Comparison of ENCODE assay signal across 18 cellular contexts in the genomic region with DNA sequence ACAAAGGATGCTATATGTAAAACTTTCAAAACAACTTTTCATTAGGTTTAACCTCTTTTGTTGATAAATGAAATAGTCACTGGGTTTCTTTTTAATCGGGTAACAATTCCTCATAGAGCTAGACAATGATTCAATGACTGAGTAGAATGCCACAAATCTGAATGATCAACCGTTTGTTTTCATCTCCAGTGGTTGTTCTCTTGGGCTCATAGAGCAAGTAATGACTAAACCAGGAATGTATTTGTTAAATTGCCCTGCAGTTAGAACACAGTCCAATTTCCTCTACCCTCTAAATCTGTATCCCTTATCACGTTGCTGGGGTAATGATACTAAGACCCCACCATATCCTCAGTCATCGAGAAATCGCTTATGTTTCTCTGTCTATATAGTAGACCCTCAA. TPM values are rescaled to one million over a fixed set of nuclear protein-coding genes. Genes with fewer than 3 reads are reported as not detected.
DNase-seq lines count a peak whose midpoint lies in the region; FAIRE-seq and TF ChIP-seq lines count a peak whose summit lies in the region.
"Had no signal": no experiment of that assay in that cellular context is flagged by ENCODE, and none has a peak within 500 bp of the region (broad histone marks: within the 10 kb centered on the region; RNA-seq: fewer than 3 reads in every experiment).

No MANE protein-coding gene starts in this region.

- H2AFZ ChIP-seq in astrocyte (ENCODE audit: low read depth, low read length): no peak overlapping the region

- TF ChIP-seq POLR2A in thyroid gland (IDR thresholded peaks at IDR 0.05): no peak

- no peak overlapping the region for H3K9ac ChIP-seq in astrocyte (ENCODE audit: low read length)

- 79 to 82% methylated on average over 5 of the region's 5 CpGs for WGBS in thyroid gland, 2 donors

- H3K27ac ChIP-seq in astrocyte (ENCODE audit: low read depth, low read length) (no peak overlapping the region), thyroid gland (no peak overlapping the region)

- H3K36me3 ChIP-seq in astrocyte (ENCODE audit: insufficient read depth, low read length): no peaks in the 10 kb centered on the region
- no peaks in the 10 kb centered on the region for H3K36me3 ChIP-seq in thyroid gland
- H3K36me3 ChIP-seq: MG63 had no signal

- no peaks in the 10 kb centered on the region for H4K20me1 ChIP-seq in astrocyte (ENCODE audit: insufficient read depth, low read length)

- no peaks in the 10 kb centered on the region for H3K27me3 Mint-ChIP-seq in astrocyte (ENCODE audit: low read depth, unreplicated experiment)
- peaks cover 52% of the 10 kb centered on the region for H3K27me3 Mint-ChIP-seq in nephron progenitor cell (ENCODE audit: low read depth, poor library complexity)

- intact Hi-C loops in thyroid gland (cut with DNase I): no loop called here

- H3K36me3 Mint-ChIP-seq in astrocyte (ENCODE audit: low read depth, unreplicated experiment): no peaks in the 10 kb centered on the region
- no peaks in the 10 kb centered on the region for H3K36me3 Mint-ChIP-seq in nephron progenitor cell (ENCODE audit: low read depth)
- H3K36me3 Mint-ChIP-seq: CD8-positive, alpha-beta memory T cell had no signal

- peak overlapping the region; percentile 37 for H3K4me2 ChIP-seq in astrocyte (ENCODE audit: low read length)

- H3K79me2 ChIP-seq in astrocyte (ENCODE audit: insufficient read depth, low read length): no peaks in the 10 kb centered on the region

- FAIRE-seq in HTR-8/SVneo (lab: Jason Lieb, UNC) (peak; percentile 46), astrocyte (lab: Jason Lieb, UNC) (peak; percentile 56)
- FAIRE-seq: GM12878, GM19239 had no signal

- H3K27ac Mint-ChIP-seq in astrocyte (ENCODE audit: unreplicated experiment) (peak overlapping the region; percentile 96), nephron progenitor cell (no peak overlapping the region)
- H3K27ac Mint-ChIP-seq: CD8-positive, alpha-beta memory T cell had no signal

- H3K4me3 ChIP-seq in astrocyte (ENCODE audit: insufficient read depth, low read depth, low read length) (no peak overlapping the region), thyroid gland (replicated peaks in 1 of 3) (no peak overlapping the region)
- H3K4me3 ChIP-seq: GM12878, MG63 had no signal

- DNase-seq in EH (ENCODE audit: low read depth) (peak; percentile 80), HTR-8/SVneo (ENCODE audit: insufficient read length, low spot score) (no peak), astrocyte (ENCODE audit: low read depth) (peak; percentile 11), kidney glomerular epithelial cell (lab: John Stamatoyannopoulos, UW) (peak; percentile 46), thyroid gland (no peak), medulla oblongata (ENCODE audit: extremely low spot score) (no peak), NCI-H2171 (lab: John Stamatoyannopoulos, UW) (no peak), nephron progenitor cell (no peak)
- DNase-seq: CD8-positive, alpha-beta memory T cell; DMS 273 treated with DMSO at 0.1 percent for 48 hours; KG1; MG63; NCI-H1105; NCI-H187; NCI-H774; SHP77 had no signal

- H3K9me3 ChIP-seq in astrocyte (ENCODE audit: insufficient read depth, low read depth, low read length): no peaks in the 10 kb centered on the region
- H3K9me3 ChIP-seq in thyroid gland: no peaks in the 10 kb centered on the region
- H3K9me3 ChIP-seq: MG63 had no signal

- H3K9me3 Mint-ChIP-seq in astrocyte (ENCODE audit: unreplicated experiment) (no peaks in the 10 kb centered on the region), nephron progenitor cell (no peaks in the 10 kb centered on the region)
- H3K9me3 Mint-ChIP-seq: CD8-positive, alpha-beta memory T cell had no signal

- H3K27me3 ChIP-seq in astrocyte (ENCODE audit: insufficient read depth, low read length) (peaks cover 2% of the 10 kb centered on the region), thyroid gland (no peaks in the 10 kb centered on the region)
- H3K27me3 ChIP-seq: MG63 had no signal

- peaks cover 46% of the 10 kb centered on the region for H3K4me1 Mint-ChIP-seq in astrocyte (ENCODE audit: low read depth, unreplicated experiment)
- no peaks in the 10 kb centered on the region for H3K4me1 Mint-ChIP-seq in nephron progenitor cell

- no peak for TF ChIP-seq CTCF in astrocyte (IDR thresholded peaks at IDR 0.05; ENCODE audit: insufficient read depth, low read depth, low read length)
- no peak for TF ChIP-seq CTCF in thyroid gland (IDR thresholded peaks at IDR 0.05)
- TF ChIP-seq CTCF in nephron progenitor cell (IDR thresholded peaks at IDR 0.05): no peak

- H3K4me1 ChIP-seq in astrocyte (ENCODE audit: insufficient read depth, low read length) (peaks cover 4% of the 10 kb centered on the region), thyroid gland (no peaks in the 10 kb centered on the region)

- H3K4me3 Mint-ChIP-seq in astrocyte (ENCODE audit: unreplicated experiment): no peak overlapping the region
- H3K4me3 Mint-ChIP-seq in nephron progenitor cell: no peak overlapping the region
- H3K4me3 Mint-ChIP-seq: CD8-positive, alpha-beta memory T cell had no signal

RNA-seq across cellular contexts. Expression of gene CNNM1, which starts 40.0 kb away (rescaled TPM):
- total RNA-seq in astrocyte (2.0 and 2.5 TPM in 2 replicates), thyroid gland (under 1 TPM; 0.27 to 0.67 (median 0.50) TPM)
- total RNA-seq: GM12878 had no signal

Comparison
In these comparisons a context has a peak if more than half of its experiments do, and no peak if none do; other contexts are left out.
1. DNase-seq: peak in EH (single experiment), astrocyte (single experiment) and kidney glomerular epithelial cell (single experiment); none in HTR-8/SVneo (single experiment), thyroid gland (0 of 2), medulla oblongata (single experiment), NCI-H2171 (single experiment) and nephron progenitor cell (single experiment).